9 cellular contexts compared by ENCODE assay signal in the genomic region with DNA sequence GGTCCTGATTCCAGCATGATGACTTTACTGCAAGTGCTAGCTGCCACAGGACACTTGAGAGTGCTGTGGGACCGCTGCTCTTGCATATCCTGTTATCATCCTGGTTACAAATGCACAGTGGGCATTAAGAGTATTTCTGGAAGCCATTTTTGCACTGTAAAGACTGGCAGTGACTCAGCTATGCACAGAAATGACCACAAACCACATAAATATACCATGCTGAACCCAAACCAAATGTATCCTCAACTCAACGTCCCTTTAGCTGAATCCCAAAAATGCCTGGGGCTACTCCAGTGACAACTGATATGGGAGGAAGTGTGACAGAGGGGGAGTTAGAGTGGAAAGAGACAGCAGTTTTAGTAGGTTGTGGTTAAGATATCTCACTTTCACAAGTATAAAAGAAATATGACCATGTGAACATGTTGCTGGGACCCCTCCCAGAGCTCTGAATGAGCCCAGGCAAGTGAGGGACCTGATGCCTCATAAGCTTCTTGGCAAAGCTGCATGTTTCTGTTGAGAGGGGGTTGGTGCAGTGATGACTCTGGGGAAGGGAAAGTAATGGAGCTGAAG. TPM values are rescaled to one million over a fixed set of nuclear protein-coding genes. Genes with fewer than 3 reads are reported as not detected.
DNase-seq lines count a peak whose midpoint lies in the region; ATAC-seq and TF ChIP-seq lines count a peak whose summit lies in the region.
"Had no signal": no experiment of that assay in that cellular context is flagged by ENCODE, and none has a peak within 500 bp of the region (broad histone marks: within the 10 kb centered on the region; RNA-seq: fewer than 3 reads in every experiment).

No MANE protein-coding gene starts in this region.

- no peak overlapping the region for H3K23ac ChIP-seq in trophoblast cell (ENCODE audit: low read length)

- H2BK5ac ChIP-seq in trophoblast cell (ENCODE audit: low read depth, low read length, poor library complexity): no peak overlapping the region

- no peak overlapping the region for H3K4ac ChIP-seq in trophoblast cell (ENCODE audit: low read depth, low read length)

- intact Hi-C loops in left colon (cut with DNase I, micrococcal nuclease): no loop called here
- intact Hi-C loops in esophagus muscularis mucosa (cut with DNase I): no loop called here

- H3K9me3 ChIP-seq in esophagus muscularis mucosa: no peaks in the 10 kb centered on the region
- no peaks in the 10 kb centered on the region for H3K9me3 ChIP-seq in trophoblast cell (ENCODE audit: insufficient read depth, low read depth, low read length)

- peak; percentile 6 for DNase-seq in GM13977 (ENCODE audit: low spot score)
- peak; percentile 18 for DNase-seq in amniotic epithelial cell (ENCODE audit: low read depth)
- no peak for DNase-seq in left colon
- no peak for DNase-seq in NCI-H1694 (lab: John Stamatoyannopoulos, UW)
- no peak for DNase-seq in esophagus muscularis mucosa (ENCODE audit: extremely low spot score)
- DNase-seq in trophoblast cell: no peak
- DNase-seq: small intestine had no signal

- H3K27ac ChIP-seq in esophagus muscularis mucosa (replicated peaks in 1 of 4) (no peak overlapping the region), trophoblast cell (ENCODE audit: low read depth, low read length) (no peak overlapping the region)

- no peak overlapping the region for H2AK5ac ChIP-seq in trophoblast cell (ENCODE audit: low read length)

- 75% methylated on average over 2 of the region's 2 CpGs for WGBS in esophagus muscularis mucosa
- no CpG with 5 or more reads among the region's 2 CpGs for WGBS in trophoblast cell (ENCODE audit: extremely low coverage, insufficient coverage, insufficient read length)

- H4K12ac ChIP-seq in trophoblast cell (ENCODE audit: low read depth, low read length): no peak overlapping the region

- no peaks in the 10 kb centered on the region for H3K79me2 ChIP-seq in trophoblast cell (ENCODE audit: control insufficient read depth, insufficient read depth, low read length, poor library complexity)

- no peak overlapping the region for H3K14ac ChIP-seq in trophoblast cell (ENCODE audit: low read length)

- H4K8ac ChIP-seq in trophoblast cell (ENCODE audit: low read depth, low read length): no peak overlapping the region

- TF ChIP-seq POLR2A in esophagus muscularis mucosa (IDR thresholded peaks at IDR 0.05; ENCODE audit: low read depth): no peak

- ATAC-seq in GM21447 (IDR thresholded peaks at IDR 0.05; ENCODE audit: unreplicated experiment) (peak; percentile 58), HG03520 (IDR thresholded peaks at IDR 0.05; ENCODE audit: unreplicated experiment) (peak; percentile 72), left colon (no peak)

- in situ Hi-C loops in GM13977 (cut with MboI; ENCODE audit: low pct_unique_long_range_greater_than_20kb, low sequenced_read_pairs, unreplicated experiment): no loop called here

- peaks cover 0 to 21% (median 10%) of the 10 kb centered on the region in 4 donors for H3K36me3 ChIP-seq in esophagus muscularis mucosa
- peaks cover 2% of the 10 kb centered on the region in 2 experiments for H3K36me3 ChIP-seq in trophoblast cell (ENCODE audit: control insufficient read depth in 1 of 2, insufficient read depth in 2 of 2, low read length in 2 of 2)

- no peak overlapping the region for H4K91ac ChIP-seq in trophoblast cell (ENCODE audit: low read depth, low read length)

- no peak overlapping the region for H3K4me3 ChIP-seq in esophagus muscularis mucosa
- no peak overlapping the region for H3K4me3 ChIP-seq in trophoblast cell (ENCODE audit: low read depth, low read length)

- H2BK120ac ChIP-seq in trophoblast cell (ENCODE audit: insufficient read depth, low read length, poor library complexity): no peak overlapping the region

- H3K27me3 ChIP-seq in esophagus muscularis mucosa (no peaks in the 10 kb centered on the region), trophoblast cell (ENCODE audit: insufficient read depth, low read length) (no peaks in the 10 kb centered on the region)

- no peaks in the 10 kb centered on the region for H3K79me1 ChIP-seq in trophoblast cell (ENCODE audit: low read length)

- no peak overlapping the region for H3K4me2 ChIP-seq in trophoblast cell (ENCODE audit: low read length)

- no peak for TF ChIP-seq EP300 in esophagus muscularis mucosa (IDR thresholded peaks at IDR 0.05)

- no peak overlapping the region for H3K9ac ChIP-seq in trophoblast cell (ENCODE audit: low read length)

- no peak overlapping the region for H2BK12ac ChIP-seq in trophoblast cell (ENCODE audit: low read length)

- H2AFZ ChIP-seq in trophoblast cell (ENCODE audit: insufficient read depth, low read length, poor library complexity): no peak overlapping the region

- TF ChIP-seq CTCF in GM13977 (IDR thresholded peaks at IDR 0.05; ENCODE audit: extremely low read depth, insufficient read depth, missing control alignments) (peak; percentile 30), esophagus muscularis mucosa (IDR thresholded peaks at IDR 0.05) (no peak)

- H3K4me1 ChIP-seq in esophagus muscularis mucosa (peaks cover 0 to 2% (median 0%) of the 10 kb centered on the region in 4 donors), trophoblast cell (ENCODE audit: control insufficient read depth in 1 of 2, insufficient read depth in 2 of 2, low read length in 2 of 2) (no peaks in the 10 kb centered on the region)

- H3K18ac ChIP-seq in trophoblast cell (ENCODE audit: low read length): no peak overlapping the region

RNA-seq across cellular contexts. Expression of a gene that starts 37.3 kb away (rescaled TPM):
- 10 to 100 TPM; 26.1 to 27.4 TPM for total RNA-seq in left colon
- total RNA-seq in esophagus muscularis mucosa: 10 to 100 TPM; 18.3 to 24.9 (median 22.2) TPM
- polyA plus RNA-seq in trophoblast cell (2013): 16.9 and 17.3 TPM in 2 replicates

Comparison
In these comparisons a context has a peak if more than half of its experiments do, and no peak if none do; other contexts are left out.
1. DNase-seq: peak in GM13977 (single experiment) and amniotic epithelial cell (single experiment); none in left colon (0 of 2), NCI-H1694 (single experiment), esophagus muscularis mucosa (single experiment) and trophoblast cell (0 of 2).